16 cellular contexts compared by ENCODE assay signal in the genomic region with DNA sequence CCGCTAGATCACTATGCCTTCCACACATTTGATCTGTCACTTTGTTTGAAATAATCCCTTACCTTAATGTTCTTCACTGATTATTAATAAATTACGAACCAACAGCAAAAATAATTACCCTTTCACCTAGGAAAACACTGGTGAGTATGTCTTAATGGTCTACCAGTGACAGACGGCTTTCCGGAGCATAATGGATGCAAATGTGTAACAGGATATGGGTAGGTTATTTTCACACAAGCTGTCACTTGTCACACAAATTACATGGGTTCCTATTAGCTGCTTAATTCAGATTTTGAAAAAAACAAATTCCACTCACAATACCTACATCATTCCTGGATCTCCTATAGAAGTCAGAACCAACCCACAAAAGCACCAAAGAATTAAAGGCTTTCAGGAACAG.
DNase-seq lines count a peak whose midpoint lies in the region.
"Had no signal": no experiment of that assay in that cellular context is flagged by ENCODE, and none has a peak within 500 bp of the region (broad histone marks: within the 10 kb centered on the region; RNA-seq: fewer than 3 reads in every experiment).

No MANE protein-coding gene starts in this region.

- DNase-seq in DMS 273 (lab: John Stamatoyannopoulos, UW; ENCODE audit: unreplicated experiment) (peak; percentile 87), NCI-H1105 treated with DMSO at 0.1 percent for 48 hours (lab: John Stamatoyannopoulos, UW) (peak; percentile 81), NCI-H524 (lab: John Stamatoyannopoulos, UW) (peak; percentile 80 to 93), left kidney (ENCODE audit: low read depth, low spot score) (peak; percentile 73), NCI-H226 (no peak), NCI-H2029 treated with DMSO at 0.1 percent for 48 hours (lab: John Stamatoyannopoulos, UW) (no peak)
- DNase-seq in effector CD4-positive, alpha-beta T cell = no peak
- DNase-seq: Calu3; CD8-positive, alpha-beta T cell; DMS79; NCI-H2081 treated with DMSO at 0.1 percent for 48 hours; NCI-H2227 treated with DMSO at 0.1 percent for 48 hours; NCI-H774; PC-9; SIG-M5; T-cell had no signal

Comparison
In these comparisons a context has a peak if more than half of its experiments do, and no peak if none do; other contexts are left out.
1. DNase-seq: peak in DMS 273 (single experiment), NCI-H1105 treated with DMSO at 0.1 percent for 48 hours (single experiment), NCI-H524 (2 of 2) and left kidney (single experiment); none in NCI-H226 (single experiment), effector CD4-positive, alpha-beta T cell (single experiment) and NCI-H2029 treated with DMSO at 0.1 percent for 48 hours (single experiment).